41 cellular contexts compared by ENCODE assay signal in the genomic region with DNA sequence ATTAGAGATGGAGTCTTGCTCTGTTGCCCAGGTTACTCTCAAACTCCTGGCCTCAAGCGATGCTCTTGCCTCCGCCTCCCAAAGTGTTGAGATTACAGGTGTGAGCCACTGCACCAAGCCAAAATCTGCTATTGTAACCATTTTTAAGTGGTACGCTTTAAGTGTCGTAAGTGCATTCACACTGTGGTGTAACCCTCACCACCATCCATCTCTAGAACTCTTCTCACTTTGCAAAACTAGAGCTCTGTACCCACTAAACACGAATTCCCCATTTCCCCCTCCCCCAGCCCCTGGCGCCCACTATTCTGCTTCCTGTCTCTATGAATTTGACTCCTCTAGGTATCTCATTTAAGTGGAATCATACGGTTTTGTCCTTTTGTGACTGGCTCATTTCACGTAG. TPM values are rescaled to one million over a fixed set of nuclear protein-coding genes. Genes with fewer than 3 reads are reported as not detected.
"Had no signal": no experiment of that assay in that cellular context is flagged by ENCODE, and none has a peak within 500 bp of the region (broad histone marks: within the 10 kb centered on the region; RNA-seq: fewer than 3 reads in every experiment).

No MANE protein-coding gene starts in this region.

- H3K36me3 ChIP-seq: adrenal gland, breast epithelium, cardiac muscle cell, esophagus squamous epithelium, gastroesophageal sphincter had no signal

- H3K27ac Mint-ChIP-seq: activated CD4-positive, alpha-beta memory T cell treated with anti-CD3 and anti-CD28 coated beads for 36 hours; activated CD4-positive, alpha-beta T cell treated with anti-CD3 and anti-CD28 coated beads for 36 hours; activated CD4-positive, alpha-beta T cell treated with anti-CD3 and anti-CD28 coated beads, Interleukin-2, amount 10 ng/mL, durations not matched to agents 24 days and 14 days; activated CD8-positive, alpha-beta memory T cell treated with anti-CD3 and anti-CD28 coated beads, Interleukin-2, amount 10 ng/mL, durations not matched to agents 7 days and 5 days; activated CD8-positive, alpha-beta T cell treated with anti-CD3 and anti-CD28 coated beads, Interleukin-2, amount 10 ng/mL, durations not matched to agents 7 days and 5 days; activated naive CD4-positive, alpha-beta T cell treated with anti-CD3 and anti-CD28 coated beads for 36 hours; activated naive CD4-positive, alpha-beta T cell treated with anti-CD3 and anti-CD28 coated beads, Interleukin-2, amount 50 U/mL, for 24 hours; activated naive CD8-positive, alpha-beta T cell treated with anti-CD3 and anti-CD28 coated beads for 36 hours; activated naive CD8-positive, alpha-beta T cell treated with anti-CD3 and anti-CD28 coated beads, Interleukin-2, amount 50 U/mL, for 24 hours; activated T-helper 1 cell treated with anti-CD3 and anti-CD28 coated beads, Interleukin-12 subunit alpha, Interleukin-12 subunit beta, Interleukin-2, Interleukin-4 antibody, amounts not matched to agents 30 ng/mL and 10 ng/mL and 1 ng/mL, durations not matched to agents 14 hours and 24 hours and 36 hours; activated T-helper 2 cell treated with anti-CD3 and anti-CD28 coated beads, Interferon-gamma antibody, Interleukin-2, Interleukin-4, amounts not matched to agents 10 μg/mL and 5 μg/mL and 100 μg/mL, durations not matched to agents 14 hours and 24 hours and 36 hours had no signal

- H3K27me3 Mint-ChIP-seq: activated CD4-positive, alpha-beta T cell treated with anti-CD3 and anti-CD28 coated beads for 36 hours; activated naive CD4-positive, alpha-beta T cell treated with anti-CD3 and anti-CD28 coated beads, Interleukin-2, amount 50 U/mL, for 24 hours; activated naive CD8-positive, alpha-beta T cell treated with anti-CD3 and anti-CD28 coated beads for 36 hours had no signal

- H3K9me3 Mint-ChIP-seq: activated CD4-positive, alpha-beta memory T cell treated with anti-CD3 and anti-CD28 coated beads for 36 hours; activated CD4-positive, alpha-beta T cell treated with anti-CD3 and anti-CD28 coated beads, Interleukin-2, amount 10 ng/mL, durations not matched to agents 24 days and 14 days; activated naive CD4-positive, alpha-beta T cell treated with anti-CD3 and anti-CD28 coated beads for 36 hours; activated naive CD4-positive, alpha-beta T cell treated with anti-CD3 and anti-CD28 coated beads, Interleukin-2, amount 50 U/mL, for 24 hours; activated naive CD8-positive, alpha-beta T cell treated with anti-CD3 and anti-CD28 coated beads for 36 hours; activated naive CD8-positive, alpha-beta T cell treated with anti-CD3 and anti-CD28 coated beads, Interleukin-2, amount 50 U/mL, for 24 hours; activated T-helper 1 cell treated with anti-CD3 and anti-CD28 coated beads, Interleukin-12 subunit alpha, Interleukin-12 subunit beta, Interleukin-2, Interleukin-4 antibody, amounts not matched to agents 30 ng/mL and 10 ng/mL and 1 ng/mL, durations not matched to agents 14 hours and 24 hours and 36 hours; activated T-helper 2 cell treated with anti-CD3 and anti-CD28 coated beads, Interferon-gamma antibody, Interleukin-2, Interleukin-4, amounts not matched to agents 10 μg/mL and 5 μg/mL and 100 μg/mL, durations not matched to agents 14 hours and 24 hours and 36 hours had no signal

- H3K27ac ChIP-seq: adrenal gland, breast epithelium, epithelial cell of prostate, esophagus squamous epithelium, gastroesophageal sphincter had no signal

- H3K4me1 Mint-ChIP-seq: activated CD4-positive, alpha-beta T cell treated with anti-CD3 and anti-CD28 coated beads for 36 hours; activated CD4-positive, alpha-beta T cell treated with anti-CD3 and anti-CD28 coated beads, Interleukin-2, amount 10 ng/mL, durations not matched to agents 24 days and 14 days; activated naive CD4-positive, alpha-beta T cell treated with anti-CD3 and anti-CD28 coated beads, Interleukin-2, amount 50 U/mL, for 24 hours; activated naive CD8-positive, alpha-beta T cell treated with anti-CD3 and anti-CD28 coated beads for 36 hours; activated naive CD8-positive, alpha-beta T cell treated with anti-CD3 and anti-CD28 coated beads, Interleukin-2, amount 50 U/mL, for 24 hours; brain had no signal

- DNase-seq: activated CD4-positive, alpha-beta memory T cell treated with anti-CD3 and anti-CD28 coated beads for 36 hours; activated CD4-positive, alpha-beta T cell treated with anti-CD3 and anti-CD28 coated beads for 36 hours; activated CD4-positive, alpha-beta T cell treated with anti-CD3 and anti-CD28 coated beads, Interleukin-2, amount 10 ng/mL, durations not matched to agents 24 days and 14 days; activated CD4-positive, CD25-positive, alpha-beta regulatory T cell; activated CD4-positive, CD25-positive, alpha-beta regulatory T cell treated with anti-CD3 and anti-CD28 coated beads, Interleukin-2, amount 50 U/mL, for 72 hours; activated CD8-positive, alpha-beta memory T cell treated with anti-CD3 and anti-CD28 coated beads, Interleukin-2, amount 10 ng/mL, durations not matched to agents 7 days and 5 days; activated CD8-positive, alpha-beta memory T cell treated with anti-CD3 and anti-CD28 coated beads, Interleukin-2, amount 50 U/mL, for 4 hours; activated CD8-positive, alpha-beta T cell treated with anti-CD3 and anti-CD28 coated beads, Interleukin-2, amount 10 ng/mL, durations not matched to agents 7 days and 5 days; activated effector memory CD4-positive, alpha-beta T cell treated with anti-CD3 and anti-CD28 coated beads, Interleukin-2, amount 50 U/mL, for 16 hours; activated naive CD4-positive, alpha-beta T cell treated with anti-CD3 and anti-CD28 coated beads for 36 hours; activated naive CD8-positive, alpha-beta T cell treated with anti-CD3 and anti-CD28 coated beads for 36 hours; activated naive CD8-positive, alpha-beta T cell treated with anti-CD3 and anti-CD28 coated beads, Interleukin-2, amount 50 U/mL, for 24 hours; activated T-cell treated with anti-CD3 and anti-CD28 coated beads, Interleukin-2, amount 50 U/mL, for 1 hour; activated T-cell treated with anti-CD3 and anti-CD28 coated beads, Interleukin-2, amount 50 U/mL, for 48 hours; adrenal gland; amygdala; central memory CD4-positive, alpha-beta T cell; cortex of kidney; dermis blood vessel endothelial cell; effector CD4-positive, alpha-beta T cell; esophagus squamous epithelium; foreskin melanocyte; T-helper 2 cell had no signal

- H3K4me3 ChIP-seq: adrenal gland, breast epithelium, cardiac muscle cell, esophagus squamous epithelium, gastroesophageal sphincter had no signal

- ATAC-seq: activated CD4-positive, alpha-beta T cell treated with anti-CD3 and anti-CD28 coated beads for 36 hours; activated CD8-positive, alpha-beta memory T cell treated with anti-CD3 and anti-CD28 coated beads, Interleukin-2, amount 10 ng/mL, durations not matched to agents 7 days and 5 days; activated CD8-positive, alpha-beta T cell treated with anti-CD3 and anti-CD28 coated beads, Interleukin-2, amount 10 ng/mL, durations not matched to agents 7 days and 5 days; activated naive CD8-positive, alpha-beta T cell treated with anti-CD3 and anti-CD28 coated beads, Interleukin-2, amount 50 U/mL, for 24 hours; gastroesophageal sphincter had no signal

- H3K36me3 Mint-ChIP-seq: activated CD4-positive, alpha-beta memory T cell treated with anti-CD3 and anti-CD28 coated beads for 36 hours; activated CD8-positive, alpha-beta memory T cell treated with anti-CD3 and anti-CD28 coated beads, Interleukin-2, amount 10 ng/mL, durations not matched to agents 7 days and 5 days; activated naive CD4-positive, alpha-beta T cell treated with anti-CD3 and anti-CD28 coated beads, Interleukin-2, amount 50 U/mL, for 24 hours; activated naive CD8-positive, alpha-beta T cell treated with anti-CD3 and anti-CD28 coated beads for 36 hours; brain had no signal

- H3K27me3 ChIP-seq: adrenal gland, cardiac muscle cell had no signal

- FAIRE-seq: colon, endometrium, endothelial cell of umbilical vein had no signal

- H3K9me3 ChIP-seq: adrenal gland, breast epithelium, esophagus squamous epithelium, gastroesophageal sphincter had no signal

- H3K4me3 Mint-ChIP-seq: activated CD4-positive, alpha-beta memory T cell treated with anti-CD3 and anti-CD28 coated beads for 36 hours; activated CD4-positive, alpha-beta T cell treated with anti-CD3 and anti-CD28 coated beads for 36 hours; activated CD4-positive, alpha-beta T cell treated with anti-CD3 and anti-CD28 coated beads, Interleukin-2, amount 10 ng/mL, durations not matched to agents 24 days and 14 days; activated CD8-positive, alpha-beta memory T cell treated with anti-CD3 and anti-CD28 coated beads, Interleukin-2, amount 10 ng/mL, durations not matched to agents 7 days and 5 days; activated CD8-positive, alpha-beta T cell treated with anti-CD3 and anti-CD28 coated beads, Interleukin-2, amount 10 ng/mL, durations not matched to agents 7 days and 5 days; activated naive CD4-positive, alpha-beta T cell treated with anti-CD3 and anti-CD28 coated beads for 36 hours; activated naive CD4-positive, alpha-beta T cell treated with anti-CD3 and anti-CD28 coated beads, Interleukin-2, amount 50 U/mL, for 24 hours; activated naive CD8-positive, alpha-beta T cell treated with anti-CD3 and anti-CD28 coated beads for 36 hours; activated naive CD8-positive, alpha-beta T cell treated with anti-CD3 and anti-CD28 coated beads, Interleukin-2, amount 50 U/mL, for 24 hours; activated T-helper 1 cell treated with anti-CD3 and anti-CD28 coated beads, Interleukin-12 subunit alpha, Interleukin-12 subunit beta, Interleukin-2, Interleukin-4 antibody, amounts not matched to agents 30 ng/mL and 10 ng/mL and 1 ng/mL, durations not matched to agents 14 hours and 24 hours and 36 hours; brain had no signal

- H3K4me1 ChIP-seq: adrenal gland, breast epithelium, gastroesophageal sphincter had no signal

RNA-seq across cellular contexts. Expression of a gene that starts 2.8 kb away (rescaled TPM):
- total RNA-seq: activated CD4-positive, alpha-beta memory T cell treated with anti-CD3 and anti-CD28 coated beads for 36 hours; activated CD4-positive, alpha-beta T cell treated with anti-CD3 and anti-CD28 coated beads for 36 hours; activated CD4-positive, alpha-beta T cell treated with anti-CD3 and anti-CD28 coated beads, Interleukin-2, amount 10 ng/mL, durations not matched to agents 24 days and 14 days; activated CD8-positive, alpha-beta memory T cell treated with anti-CD3 and anti-CD28 coated beads for 36 hours; activated CD8-positive, alpha-beta memory T cell treated with anti-CD3 and anti-CD28 coated beads, Interleukin-2, amount 10 ng/mL, durations not matched to agents 7 days and 5 days; activated CD8-positive, alpha-beta T cell treated with anti-CD3 and anti-CD28 coated beads, Interleukin-2, amount 10 ng/mL, durations not matched to agents 7 days and 5 days; activated naive CD4-positive, alpha-beta T cell treated with anti-CD3 and anti-CD28 coated beads for 36 hours; activated naive CD8-positive, alpha-beta T cell treated with anti-CD3 and anti-CD28 coated beads for 36 hours; activated T-helper 1 cell treated with anti-CD3 and anti-CD28 coated beads, Interleukin-12 subunit alpha, Interleukin-12 subunit beta, Interleukin-2, Interleukin-4 antibody, amounts not matched to agents 30 ng/mL and 10 ng/mL and 1 ng/mL, durations not matched to agents 14 hours and 24 hours and 36 hours; activated T-helper 2 cell treated with anti-CD3 and anti-CD28 coated beads, Interferon-gamma antibody, Interleukin-2, Interleukin-4, amounts not matched to agents 10 μg/mL and 5 μg/mL and 100 μg/mL, durations not matched to agents 14 hours and 24 hours and 36 hours; adrenal gland; aorta; cardiac muscle cell; cerebellum; dermis blood vessel endothelial cell; endothelial cell of umbilical vein; fibroblast of lung; fibroblast of villous mesenchyme; glomerular endothelial cell; T-helper 1 cell treated with Interleukin-12 subunit alpha and Interleukin-12 subunit beta and Interleukin-4 antibody, amounts not matched to agents 30 ng/mL and 1 ng/mL, for 36 hours had no signal
- polyA plus RNA-seq: aorta, cardiac muscle cell, endothelial cell of umbilical vein had no signal
